29 cellular contexts compared by ENCODE assay signal in genomic region chr10:59124187-59124586, GRCh38. TPM values are rescaled to one million over a fixed set of nuclear protein-coding genes. Genes with fewer than 3 reads are reported as not detected.
"Had no signal": no experiment of that assay in that cellular context is flagged by ENCODE, and none has a peak within 500 bp of the region (broad histone marks: within the 10 kb centered on the region; RNA-seq: fewer than 3 reads in every experiment).

No MANE protein-coding gene starts in this region.

- H3K27ac ChIP-seq: left lung, lower lobe of right lung, neural progenitor cell, neutrophil, parathyroid adenoma, right atrium auricular region, right lobe of liver, tibial nerve, vagina had no signal

- H3K27me3 ChIP-seq: left lung, neural progenitor cell, neutrophil, right atrium auricular region, right lobe of liver, tibial nerve, vagina had no signal

- H3K4me3 ChIP-seq: left lung, lower lobe of right lung, mucosa of descending colon, neural progenitor cell, right atrium auricular region, right lobe of liver, smooth muscle cell, tibial nerve, vagina had no signal

- H3K9ac ChIP-seq: neural progenitor cell, parathyroid adenoma had no signal

- ATAC-seq: left colon; left lung; lower lobe of right lung; mucosa of descending colon; naive thymus-derived CD4-positive, alpha-beta T cell; right lobe of liver; stimulated activated memory B cell treated with anti-CD40 and anti-IgM and Interleukin-4, amounts not matched to agents 10 μg/mL and 1 μg/mL and 100 μg/mL, for 72 hours; stimulated activated naive CD8-positive, alpha-beta T cell treated with anti-CD3 and anti-CD28 coated beads, Interleukin-15, amount 100 ng/mL, for 72 hours had no signal

- H3K36me3 ChIP-seq: left lung, lower lobe of right lung, neural progenitor cell, neutrophil, right atrium auricular region, right lobe of liver, tibial nerve, vagina had no signal

- H3K79me2 ChIP-seq: parathyroid adenoma had no signal

- DNase-seq: immature natural killer cell; kidney; left colon; left lung; lower lobe of right lung; mammary epithelial cell; midbrain; mucosa of descending colon; naive thymus-derived CD4-positive, alpha-beta T cell; occipital lobe; right lobe of liver; stimulated activated CD4-positive, alpha-beta T cell treated with anti-CD3 and anti-CD28 coated beads, Interleukin-1b, Interleukin-23, amount 100 ng/mL, for 48 hours; stimulated activated CD4-positive, alpha-beta T cell treated with anti-CD3 and anti-CD28 coated beads, Interleukin-2, amount 100 ng/mL, for 48 hours; stimulated activated CD4-positive, alpha-beta T cell treated with anti-CD3 and anti-CD28 coated beads, Interleukin-4, amount 100 ng/mL, for 4 hours; stimulated activated CD8-positive, alpha-beta memory T cell treated with anti-CD3 and anti-CD28 coated beads, Interleukin-4, amount 100 ng/mL, for 48 hours; stimulated activated naive CD4-positive, alpha-beta T cell treated with Interleukin-2 at 50 U/mL for 16 hours; stimulated activated naive CD8-positive, alpha-beta T cell treated with anti-CD3 and anti-CD28 coated beads, Interleukin-15, amount 100 ng/mL, for 72 hours had no signal

- H3K4me2 ChIP-seq: neural progenitor cell, smooth muscle cell had no signal

- H3K4me1 ChIP-seq: left lung, lower lobe of right lung, parathyroid adenoma, right lobe of liver, tibial nerve, vagina had no signal

RNA-seq across cellular contexts. Expression of gene PHYHIPL, which starts 52.3 kb away (rescaled TPM):
- total RNA-seq: left lung; lower lobe of right lung; mesenteric fat pad; myocyte; naive thymus-derived CD4-positive, alpha-beta T cell; osteocyte; pulmonary artery endothelial cell had no signal
- polyA plus RNA-seq: immature natural killer cell; naive thymus-derived CD4-positive, alpha-beta T cell had no signal
